In genomic region chr10:11679946-11680345, GRCh38 we compare ENCODE assay signal across 21 cellular contexts.
"Had no signal": no experiment of that assay in that cellular context is flagged by ENCODE, and none has a peak within 500 bp of the region (broad histone marks: within the 10 kb centered on the region; RNA-seq: fewer than 3 reads in every experiment).

No MANE protein-coding gene starts in this region.

- FAIRE-seq: colon, frontal cortex, keratinocyte, TTC549 had no signal

- H3K4me3 ChIP-seq: body of pancreas, lung, prostate gland, right atrium auricular region, suprapubic skin, transverse colon, vagina had no signal

- DNase-seq: activated CD4-positive, alpha-beta T cell treated with anti-CD3 and anti-CD28 coated beads, Interleukin-2, amount 10 ng/mL, durations not matched to agents 7 days and 5 days; activated CD8-positive, alpha-beta T cell treated with anti-CD3 and anti-CD28 coated beads, Interleukin-2, amount 10 ng/mL, durations not matched to agents 7 days and 5 days; activated naive CD4-positive, alpha-beta T cell treated with anti-CD3 and anti-CD28 coated beads for 36 hours; activated T-cell treated with anti-CD3 and anti-CD28 coated beads, Interleukin-2, amount 50 U/mL, for 24 hours; body of pancreas; head of caudate nucleus; midbrain; stimulated activated CD4-positive, alpha-beta T cell treated with anti-CD3 and anti-CD28 coated beads, Interleukin-2, amount 100 ng/mL, for 24 hours; transverse colon had no signal

- H3K36me3 ChIP-seq: prostate gland, right atrium auricular region, suprapubic skin, transverse colon, vagina had no signal

- H3K27me3 ChIP-seq: body of pancreas, right atrium auricular region, transverse colon, vagina had no signal

- H3K9me3 ChIP-seq: body of pancreas, prostate gland, right atrium auricular region, suprapubic skin, transverse colon, vagina had no signal

- H3K27ac ChIP-seq: body of pancreas, prostate gland, right atrium auricular region, suprapubic skin, transverse colon, vagina had no signal

- H3K27ac Mint-ChIP-seq: activated CD4-positive, alpha-beta T cell treated with anti-CD3 and anti-CD28 coated beads, Interleukin-2, amount 10 ng/mL, durations not matched to agents 7 days and 5 days; activated CD8-positive, alpha-beta T cell treated with anti-CD3 and anti-CD28 coated beads, Interleukin-2, amount 10 ng/mL, durations not matched to agents 7 days and 5 days; activated naive CD4-positive, alpha-beta T cell treated with anti-CD3 and anti-CD28 coated beads for 36 hours; activated T-cell treated with anti-CD3 and anti-CD28 coated beads, Interleukin-2, amount 50 U/mL, for 24 hours; stimulated activated naive CD8-positive, alpha-beta T cell treated with anti-CD3 and anti-CD28 coated beads, Interleukin-15, Interleukin-2, amounts not matched to agents 100 ng/mL and 50 ng/mL, for 24 hours had no signal

- ATAC-seq: activated CD4-positive, CD25-positive, alpha-beta regulatory T cell treated with anti-CD3 and anti-CD28 coated beads, Interleukin-2, amount 50 U/mL, for 24 hours; activated CD8-positive, alpha-beta T cell treated with anti-CD3 and anti-CD28 coated beads, Interleukin-2, amount 10 ng/mL, durations not matched to agents 7 days and 5 days; body of pancreas; left lobe of liver had no signal

- H3K4me3 Mint-ChIP-seq: activated CD4-positive, alpha-beta T cell treated with anti-CD3 and anti-CD28 coated beads, Interleukin-2, amount 10 ng/mL, durations not matched to agents 7 days and 5 days; activated CD8-positive, alpha-beta T cell treated with anti-CD3 and anti-CD28 coated beads, Interleukin-2, amount 10 ng/mL, durations not matched to agents 7 days and 5 days; activated naive CD4-positive, alpha-beta T cell treated with anti-CD3 and anti-CD28 coated beads for 36 hours; activated T-cell treated with anti-CD3 and anti-CD28 coated beads, Interleukin-2, amount 50 U/mL, for 24 hours; stimulated activated naive CD8-positive, alpha-beta T cell treated with anti-CD3 and anti-CD28 coated beads, Interleukin-15, Interleukin-2, amounts not matched to agents 100 ng/mL and 50 ng/mL, for 24 hours had no signal

- H3K9me3 Mint-ChIP-seq: activated naive CD4-positive, alpha-beta T cell treated with anti-CD3 and anti-CD28 coated beads for 36 hours; activated T-cell treated with anti-CD3 and anti-CD28 coated beads, Interleukin-2, amount 50 U/mL, for 24 hours; stimulated activated naive CD8-positive, alpha-beta T cell treated with anti-CD3 and anti-CD28 coated beads, Interleukin-15, Interleukin-2, amounts not matched to agents 100 ng/mL and 50 ng/mL, for 24 hours had no signal
